30 cellular contexts compared by ENCODE assay signal in genomic region chr4:172143605-172144314, GRCh38.
A peak's percentile ranks its signal among the peaks of the same experiment; 100 is the strongest.
DNase-seq lines count a peak whose midpoint lies in the region; ATAC-seq, FAIRE-seq and TF ChIP-seq lines count a peak whose summit lies in the region.
"Had no signal": no experiment of that assay in that cellular context is flagged by ENCODE, and none has a peak within 500 bp of the region (broad histone marks: within the 10 kb centered on the region; RNA-seq: fewer than 3 reads in every experiment).

No MANE protein-coding gene starts in this region.

- no peaks in the 10 kb centered on the region; the same call in 1 of the 2 replicates for H3K9me2 ChIP-seq in GM23248 (ENCODE audit: insufficient read depth)

- H3K27ac ChIP-seq in endothelial cell of umbilical vein (ENCODE audit: insufficient read depth, low read depth, low read length): no peak overlapping the region
- no peak overlapping the region for H3K27ac ChIP-seq in GM23248
- H3K27ac ChIP-seq: BLaER1, cardiac muscle cell, coronary artery, gastroesophageal sphincter, left lung, Peyer's patch, psoas muscle, sigmoid colon, SJCRH30 had no signal

- H3K36me3 ChIP-seq in endothelial cell of umbilical vein (ENCODE audit: control insufficient read depth in 2 of 2, extremely low read depth in 1 of 2, insufficient read depth in 2 of 2, low read length in 2 of 2) (no peaks in the 10 kb centered on the region), GM23248 (ENCODE audit: low read depth) (no peaks in the 10 kb centered on the region)
- H3K36me3 ChIP-seq: BLaER1, cardiac muscle cell, gastroesophageal sphincter, left lung, Peyer's patch, sigmoid colon, SJCRH30 had no signal

- WGBS in GM23248 (ENCODE audit: low coverage in 1 of 2, low lambda C conversion rate in 2 of 2, missing lambda C conversion rate in 2 of 2), 2 experiments: 75 to 77% methylated on average over 3 of the region's 3 CpGs

- BruUV-seq in endothelial cell of umbilical vein (replicated peaks; lab: Mats Ljungman, UMichigan): no TSS peak

- DNase-seq in ELR (ENCODE audit: low read depth) (peak; percentile 23), MV-4-11 (lab: John Stamatoyannopoulos, UW) (peak; percentile 29), SK-N-DZ (ENCODE audit: low spot score) (peak; percentile 11), endothelial cell of umbilical vein (ENCODE audit: low read depth, low spot score) (peak; percentile 6), GM19240 (ENCODE audit: insufficient read length, low spot score) (no peak), GM10266 (ENCODE audit: extremely low spot score) (no peak), GM23248 (no peak)
- DNase-seq: activated CD4-positive, alpha-beta T cell treated with anti-CD3 and anti-CD28 coated beads for 1 hour; activated CD8-positive, alpha-beta T cell treated with anti-CD3 and anti-CD28 coated beads for 36 hours; aorta; COR-L47; DMS79 treated with DMSO at 0.1 percent for 48 hours; IMR-90; left lung; naive B cell; NCI-H1436; NCI-H446; Peyer's patch; psoas muscle; sigmoid colon; SJCRH30; stimulated activated naive B cell treated with anti-CD40 and anti-IgM and Interleukin-4, amounts not matched to agents 10 μg/mL and 1 μg/mL and 100 μg/mL, for 72 hours had no signal

- POLR2A ChIA-PET in endothelial cell of umbilical vein (lab: Charles Lee): no interaction called here

- dilution Hi-C loops in endothelial cell of umbilical vein (cut with MboI; ENCODE audit: extremely low pct_ligation_motif_present, low sequenced_read_pairs): no loop called here

- intact Hi-C loops in endothelial cell of umbilical vein (cut with micrococcal nuclease): no loop called here

- H4K20me1 ChIP-seq in endothelial cell of umbilical vein (replicated peaks; ENCODE audit: control insufficient read depth, extremely low read depth, insufficient read depth, low read length) (no peaks in the 10 kb centered on the region), GM23248 (ENCODE audit: insufficient read depth) (no peaks in the 10 kb centered on the region)
- H4K20me1 ChIP-seq: BLaER1 had no signal

- H3F3A ChIP-seq in GM23248 (ENCODE audit: insufficient read depth): peaks cover 17% of the 10 kb centered on the region; the same call in 1 of the 2 replicates

- H3K4me3 ChIP-seq in endothelial cell of umbilical vein (replicated peaks in 1 of 3; ENCODE audit: insufficient read depth in 1 of 3, low read depth in 1 of 3, low read length in 3 of 3): no peak overlapping the region
- no peak overlapping the region for H3K4me3 ChIP-seq in GM23248
- H3K4me3 ChIP-seq: BLaER1, cardiac muscle cell, coronary artery, gastroesophageal sphincter, GM12878, GM23338, left lung, Peyer's patch, psoas muscle, sigmoid colon, SJCRH30 had no signal

- H3K4me1 ChIP-seq in endothelial cell of umbilical vein (ENCODE audit: control insufficient read depth, extremely low read depth, insufficient read depth, low read length): no peaks in the 10 kb centered on the region
- peaks cover 27% of the 10 kb centered on the region for H3K4me1 ChIP-seq in GM23248 (ENCODE audit: insufficient read depth)
- H3K4me1 ChIP-seq: BLaER1, gastroesophageal sphincter, left lung, Peyer's patch, psoas muscle, sigmoid colon, SJCRH30 had no signal

- no peaks in the 10 kb centered on the region for H3K79me2 ChIP-seq in endothelial cell of umbilical vein (ENCODE audit: control insufficient read depth, insufficient read depth, low read length)
- H3K79me2 ChIP-seq in GM23248 (ENCODE audit: insufficient read depth): no peaks in the 10 kb centered on the region

- no peak overlapping the region for H3K4me2 ChIP-seq in endothelial cell of umbilical vein (ENCODE audit: insufficient read depth, low read length)
- no peak overlapping the region for H3K4me2 ChIP-seq in GM23248 (ENCODE audit: unreplicated experiment)
- H3K4me2 ChIP-seq: BLaER1, GM23338 had no signal

- CTCF ChIA-PET in endothelial cell of umbilical vein (lab: Charles Lee): no interaction called here

- in situ Hi-C loops in GM23248 (cut with MboI): no loop called here

- H2AFZ ChIP-seq in endothelial cell of umbilical vein (ENCODE audit: low read depth, low read length): no peak overlapping the region
- H2AFZ ChIP-seq in GM23248: no peak overlapping the region
- H2AFZ ChIP-seq: GM23338 had no signal

- no peaks in the 10 kb centered on the region for H3K9me1 ChIP-seq in endothelial cell of umbilical vein (replicated peaks; ENCODE audit: control insufficient read depth, extremely low read depth, insufficient read depth, low read length)

- H3K9ac ChIP-seq in endothelial cell of umbilical vein (replicated peaks; ENCODE audit: extremely low read depth, insufficient read depth, low read length) (no peak overlapping the region), GM23248 (no peak overlapping the region)
- H3K9ac ChIP-seq: BLaER1 had no signal

- TF ChIP-seq CTCF in endothelial cell of umbilical vein (IDR thresholded peaks at IDR 0.05; ENCODE audit: extremely low read depth in 1 of 2, insufficient read depth in 1 of 2, low read depth in 1 of 2, low read length in 2 of 2) (no peak), GM10266 (IDR thresholded peaks at IDR 0.05; ENCODE audit: control insufficient read depth, insufficient read depth, low read depth, missing control alignments) (no peak)

- no peaks in the 10 kb centered on the region for H3K9me3 ChIP-seq in endothelial cell of umbilical vein (replicated peaks; ENCODE audit: control insufficient read depth, insufficient read depth, low read length)
- no peaks in the 10 kb centered on the region for H3K9me3 ChIP-seq in GM23248 (ENCODE audit: low read depth)
- H3K9me3 ChIP-seq: BLaER1, gastroesophageal sphincter, left lung, Peyer's patch, psoas muscle, sigmoid colon, SJCRH30 had no signal

- TF ChIP-seq POLR2A in endothelial cell of umbilical vein (IDR thresholded peaks at IDR 0.05; ENCODE audit: low read depth, low read length): no peak

- H3K27me3 ChIP-seq in endothelial cell of umbilical vein (ENCODE audit: control insufficient read depth in 2 of 2, insufficient read depth in 2 of 2, low read length in 2 of 2) (no peaks in the 10 kb centered on the region), GM23248 (replicated peaks; ENCODE audit: insufficient read depth) (no peaks in the 10 kb centered on the region)
- H3K27me3 ChIP-seq: BLaER1, cardiac muscle cell, gastroesophageal sphincter, left lung, Peyer's patch, sigmoid colon, SJCRH30 had no signal

- FAIRE-seq in endothelial cell of umbilical vein (lab: Jason Lieb, UNC): no peak
- FAIRE-seq: islet of Langerhans had no signal

- no peak for ATAC-seq in HG03565 (IDR thresholded peaks at IDR 0.05; ENCODE audit: unreplicated experiment)
- ATAC-seq: activated CD8-positive, alpha-beta T cell treated with anti-CD3 and anti-CD28 coated beads for 36 hours; gastroesophageal sphincter; GM12878; GM23338; left lung; psoas muscle; stimulated activated naive B cell treated with anti-CD40 and anti-IgM and Interleukin-4, amounts not matched to agents 10 μg/mL and 1 μg/mL and 100 μg/mL, for 72 hours had no signal

TF ChIP-seq in endothelial cell of umbilical vein, 7 proteins besides CTCF, POLR2A, EP300 and RAD21:
- TF ChIP-seq FOS (IDR thresholded peaks at IDR 0.05; ENCODE audit: borderline replicate concordance, insufficient read depth, low read length) (peak; percentile 31), MYC (IDR thresholded peaks at IDR 0.05; ENCODE audit: low read depth, low read length) (no peak)

Comparison
In these comparisons a context has a peak if more than half of its experiments do, and no peak if none do; other contexts are left out.
1. DNase-seq: peak in ELR (single experiment), MV-4-11 (single experiment), SK-N-DZ (single experiment) and endothelial cell of umbilical vein (single experiment); none in GM19240 (single experiment), GM10266 (single experiment) and GM23248 (single experiment).